Comparison of ENCODE assay signal across 1 cellular context in the genomic region with DNA sequence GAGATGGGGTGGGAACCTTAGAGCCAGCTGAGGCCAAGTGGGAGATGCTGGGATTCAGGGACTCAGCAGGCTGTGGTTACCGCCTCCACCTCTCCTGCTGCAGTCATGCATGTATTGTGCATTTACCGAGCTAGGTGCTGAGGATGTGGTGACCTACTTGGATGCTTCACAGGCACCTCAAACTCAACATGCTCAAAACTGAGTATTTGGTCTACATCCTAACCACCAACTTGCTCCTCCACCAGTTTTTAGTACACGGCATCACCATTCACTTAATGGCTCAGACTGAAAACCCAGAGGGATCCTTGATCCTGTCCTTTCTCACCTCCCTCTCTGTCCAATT.
TF ChIP-seq lines count a peak whose summit lies in the region.

No MANE protein-coding gene starts in this region.

TF ChIP-seq in GM12878, 131 proteins besides CTCF, POLR2A, EP300 and RAD21:
- TF ChIP-seq, protein P1, sequence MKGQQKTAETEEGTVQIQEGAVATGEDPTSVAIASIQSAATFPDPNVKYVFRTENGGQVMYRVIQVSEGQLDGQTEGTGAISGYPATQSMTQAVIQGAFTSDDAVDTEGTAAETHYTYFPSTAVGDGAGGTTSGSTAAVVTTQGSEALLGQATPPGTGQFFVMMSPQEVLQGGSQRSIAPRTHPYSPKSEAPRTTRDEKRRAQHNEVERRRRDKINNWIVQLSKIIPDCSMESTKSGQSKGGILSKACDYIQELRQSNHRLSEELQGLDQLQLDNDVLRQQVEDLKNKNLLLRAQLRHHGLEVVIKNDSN (IDR thresholded peaks at IDR 0.05; ENCODE audit: borderline replicate concordance, extremely low read length, insufficient read depth, low read depth, low read length) = no peak
- TF ChIP-seq SREBF2 (IDR thresholded peaks at IDR 0.05; ENCODE audit: low read length) (no peak), MYB (IDR thresholded peaks at IDR 0.05; ENCODE audit: borderline replicate concordance, low read depth, low read length) (no peak), EZH2 (IDR thresholded peaks at IDR 0.05; ENCODE audit: borderline replicate concordance, control insufficient read depth, low read depth, low read length) (no peak), NFXL1 (IDR thresholded peaks at IDR 0.05; ENCODE audit: borderline replicate concordance) (no peak), RBBP5 (conservative IDR thresholded peaks at IDR 0.05) (no peak), STAT1 (conservative IDR thresholded peaks at IDR 0.05) (no peak), RUNX3 (IDR thresholded peaks at IDR 0.05; ENCODE audit: low read length) (no peak), ZNF217 (IDR thresholded peaks at IDR 0.05) (no peak), HCFC1 (IDR thresholded peaks at IDR 0.05; ENCODE audit: low read length) (no peak), CHD1 (IDR thresholded peaks at IDR 0.05; ENCODE audit: low read depth, low read length) (no peak), BRCA1 (IDR thresholded peaks at IDR 0.05; ENCODE audit: low read depth, low read length) (no peak), SUPT20H (IDR thresholded peaks at IDR 0.05; ENCODE audit: borderline replicate concordance, control insufficient read depth, low read depth, low read length) (no peak)
- TF ChIP-seq, protein P2, sequence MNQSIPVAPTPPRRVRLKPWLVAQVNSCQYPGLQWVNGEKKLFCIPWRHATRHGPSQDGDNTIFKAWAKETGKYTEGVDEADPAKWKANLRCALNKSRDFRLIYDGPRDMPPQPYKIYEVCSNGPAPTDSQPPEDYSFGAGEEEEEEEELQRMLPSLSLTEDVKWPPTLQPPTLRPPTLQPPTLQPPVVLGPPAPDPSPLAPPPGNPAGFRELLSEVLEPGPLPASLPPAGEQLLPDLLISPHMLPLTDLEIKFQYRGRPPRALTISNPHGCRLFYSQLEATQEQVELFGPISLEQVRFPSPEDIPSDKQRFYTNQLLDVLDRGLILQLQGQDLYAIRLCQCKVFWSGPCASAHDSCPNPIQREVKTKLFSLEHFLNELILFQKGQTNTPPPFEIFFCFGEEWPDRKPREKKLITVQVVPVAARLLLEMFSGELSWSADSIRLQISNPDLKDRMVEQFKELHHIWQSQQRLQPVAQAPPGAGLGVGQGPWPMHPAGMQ (IDR thresholded peaks at IDR 0.05; ENCODE audit: borderline replicate concordance) = no peak
- TF ChIP-seq, protein P3, sequence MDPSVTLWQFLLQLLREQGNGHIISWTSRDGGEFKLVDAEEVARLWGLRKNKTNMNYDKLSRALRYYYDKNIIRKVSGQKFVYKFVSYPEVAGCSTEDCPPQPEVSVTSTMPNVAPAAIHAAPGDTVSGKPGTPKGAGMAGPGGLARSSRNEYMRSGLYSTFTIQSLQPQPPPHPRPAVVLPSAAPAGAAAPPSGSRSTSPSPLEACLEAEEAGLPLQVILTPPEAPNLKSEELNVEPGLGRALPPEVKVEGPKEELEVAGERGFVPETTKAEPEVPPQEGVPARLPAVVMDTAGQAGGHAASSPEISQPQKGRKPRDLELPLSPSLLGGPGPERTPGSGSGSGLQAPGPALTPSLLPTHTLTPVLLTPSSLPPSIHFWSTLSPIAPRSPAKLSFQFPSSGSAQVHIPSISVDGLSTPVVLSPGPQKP (IDR thresholded peaks at IDR 0.05; ENCODE audit: low read depth, low read length) = no peak
- TF ChIP-seq, protein P4, sequence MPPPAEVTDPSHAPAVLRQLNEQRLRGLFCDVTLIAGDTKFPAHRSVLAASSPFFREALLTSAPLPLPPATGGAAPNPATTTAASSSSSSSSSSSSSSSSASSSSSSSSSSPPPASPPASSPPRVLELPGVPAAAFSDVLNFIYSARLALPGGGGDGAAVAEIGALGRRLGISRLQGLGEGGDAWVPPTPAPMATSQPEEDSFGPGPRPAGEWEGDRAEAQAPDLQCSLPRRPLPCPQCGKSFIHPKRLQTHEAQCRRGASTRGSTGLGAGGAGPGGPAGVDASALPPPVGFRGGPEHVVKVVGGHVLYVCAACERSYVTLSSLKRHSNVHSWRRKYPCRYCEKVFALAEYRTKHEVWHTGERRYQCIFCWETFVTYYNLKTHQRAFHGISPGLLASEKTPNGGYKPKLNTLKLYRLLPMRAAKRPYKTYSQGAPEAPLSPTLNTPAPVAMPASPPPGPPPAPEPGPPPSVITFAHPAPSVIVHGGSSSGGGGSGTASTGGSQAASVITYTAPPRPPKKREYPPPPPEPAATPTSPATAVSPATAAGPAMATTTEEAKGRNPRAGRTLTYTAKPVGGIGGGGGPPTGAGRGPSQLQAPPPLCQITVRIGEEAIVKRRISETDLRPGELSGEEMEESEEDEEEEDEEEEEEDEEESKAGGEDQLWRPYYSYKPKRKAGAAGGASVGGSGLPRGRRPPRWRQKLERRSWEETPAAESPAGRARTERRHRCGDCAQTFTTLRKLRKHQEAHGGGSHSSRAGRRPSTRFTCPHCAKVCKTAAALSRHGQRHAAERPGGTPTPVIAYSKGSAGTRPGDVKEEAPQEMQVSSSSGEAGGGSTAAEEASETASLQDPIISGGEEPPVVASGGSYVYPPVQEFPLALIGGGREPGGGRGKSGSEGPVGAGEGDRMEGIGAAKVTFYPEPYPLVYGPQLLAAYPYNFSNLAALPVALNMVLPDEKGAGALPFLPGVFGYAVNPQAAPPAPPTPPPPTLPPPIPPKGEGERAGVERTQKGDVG (CRISPR knock-in tag; IDR thresholded peaks at IDR 0.05) = no peak
- TF ChIP-seq, protein P5, sequence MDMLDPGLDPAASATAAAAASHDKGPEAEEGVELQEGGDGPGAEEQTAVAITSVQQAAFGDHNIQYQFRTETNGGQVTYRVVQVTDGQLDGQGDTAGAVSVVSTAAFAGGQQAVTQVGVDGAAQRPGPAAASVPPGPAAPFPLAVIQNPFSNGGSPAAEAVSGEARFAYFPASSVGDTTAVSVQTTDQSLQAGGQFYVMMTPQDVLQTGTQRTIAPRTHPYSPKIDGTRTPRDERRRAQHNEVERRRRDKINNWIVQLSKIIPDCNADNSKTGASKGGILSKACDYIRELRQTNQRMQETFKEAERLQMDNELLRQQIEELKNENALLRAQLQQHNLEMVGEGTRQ (IDR thresholded peaks at IDR 0.05; ENCODE audit: borderline replicate concordance, low read depth, low read length) = no peak
